In the genomic region with DNA sequence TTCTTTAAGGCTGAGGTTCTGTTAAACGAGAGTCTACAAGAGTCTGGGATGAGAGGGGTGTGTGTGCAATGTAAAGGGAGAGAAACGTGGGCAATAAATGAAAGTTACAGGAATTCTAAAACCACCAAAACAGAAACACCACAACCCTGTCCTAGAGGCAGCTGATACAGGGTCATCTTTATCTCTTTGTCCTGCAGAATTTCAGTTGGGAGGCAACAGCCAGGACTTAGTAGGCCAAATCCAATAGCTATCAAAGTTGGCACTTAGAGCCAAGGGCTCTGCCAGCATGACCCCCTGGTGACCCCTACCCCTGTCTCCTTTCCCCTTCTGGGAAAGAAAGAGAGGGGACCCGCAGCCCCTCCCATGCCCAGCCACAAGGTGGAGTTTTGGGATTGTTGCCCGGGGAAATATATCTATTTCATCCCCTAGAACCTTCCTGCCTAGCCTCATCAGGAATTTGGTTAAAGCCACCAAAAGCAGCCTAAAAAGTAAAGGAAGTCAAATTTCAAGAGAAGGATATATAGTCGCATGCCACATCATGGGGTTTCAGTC, we compare ENCODE assay signal across 11 cellular contexts.
DNase-seq lines count a peak whose midpoint lies in the region; ATAC-seq and TF ChIP-seq lines count a peak whose summit lies in the region.
"Had no signal": no experiment of that assay in that cellular context is flagged by ENCODE, and none has a peak within 500 bp of the region (broad histone marks: within the 10 kb centered on the region; RNA-seq: fewer than 3 reads in every experiment).

No MANE protein-coding gene starts in this region.

- no peak overlapping the region for H3K27ac ChIP-seq in RWPE2 (ENCODE audit: poor library complexity, severe bottlenecking)

- ATAC-seq in RWPE2 (ENCODE audit: low read depth) = 0 out of 3 replicates have a peak, but pooled peaks have one; percentile 20
- ATAC-seq in GM18511 (IDR thresholded peaks at IDR 0.05; ENCODE audit: unreplicated experiment) = no peak

- TF ChIP-seq CTCF in RWPE2 (IDR thresholded peaks at IDR 0.05; ENCODE audit: poor library complexity, severe bottlenecking) (peak; percentile 48), fibroblast of mammary gland (conservative IDR thresholded peaks at IDR 0.05; ENCODE audit: control insufficient read depth, insufficient read depth, low read depth, low read length) (peak; percentile 32), retinal pigment epithelial cell (conservative IDR thresholded peaks at IDR 0.05; ENCODE audit: low read depth, low read length) (peak; percentile 60)

- H3K4me3 ChIP-seq in RWPE2 (ENCODE audit: severe bottlenecking) (no peak overlapping the region), fibroblast of mammary gland (ENCODE audit: control insufficient read depth, low read depth, low read length) (no peak overlapping the region), retinal pigment epithelial cell (ENCODE audit: low read length) (peak overlapping the region; percentile 2)

- H3K36me3 ChIP-seq in RWPE2 (ENCODE audit: low read depth) = peaks cover 20% of the 10 kb centered on the region

- no peaks in the 10 kb centered on the region for H3K27me3 ChIP-seq in RWPE2 (ENCODE audit: insufficient read depth, poor library complexity, severe bottlenecking)

- peak; percentile 35 for DNase-seq in DMS53 (lab: John Stamatoyannopoulos, UW)
- no peak for DNase-seq in DMS53 treated with DMSO at 0.1 percent for 48 hours (lab: John Stamatoyannopoulos, UW; ENCODE audit: unreplicated experiment)
- DNase-seq in RWPE2 (ENCODE audit: low spot score) = no peak
- DNase-seq in fibroblast of mammary gland (ENCODE audit: low read depth) = no peak
- DNase-seq in retinal pigment epithelial cell (ENCODE audit: low read depth) = no peak
- DNase-seq in NCI-H2029 (lab: John Stamatoyannopoulos, UW) = no peak
- DNase-seq in NCI-H526 (lab: John Stamatoyannopoulos, UW) = no peak
- DNase-seq: activated naive CD8-positive, alpha-beta T cell treated with anti-CD3 and anti-CD28 coated beads, Interleukin-2, amount 10 ng/mL, durations not matched to agents 7 days and 5 days; naive B cell; NCI-H510A had no signal

- H3K9me3 ChIP-seq in RWPE2 (ENCODE audit: severe bottlenecking) = no peaks in the 10 kb centered on the region

- peaks cover 14% of the 10 kb centered on the region for H3K4me1 ChIP-seq in RWPE2 (ENCODE audit: insufficient read depth, poor library complexity, severe bottlenecking)
